Comparison of ENCODE assay signal across 23 cellular contexts in the genomic region with DNA sequence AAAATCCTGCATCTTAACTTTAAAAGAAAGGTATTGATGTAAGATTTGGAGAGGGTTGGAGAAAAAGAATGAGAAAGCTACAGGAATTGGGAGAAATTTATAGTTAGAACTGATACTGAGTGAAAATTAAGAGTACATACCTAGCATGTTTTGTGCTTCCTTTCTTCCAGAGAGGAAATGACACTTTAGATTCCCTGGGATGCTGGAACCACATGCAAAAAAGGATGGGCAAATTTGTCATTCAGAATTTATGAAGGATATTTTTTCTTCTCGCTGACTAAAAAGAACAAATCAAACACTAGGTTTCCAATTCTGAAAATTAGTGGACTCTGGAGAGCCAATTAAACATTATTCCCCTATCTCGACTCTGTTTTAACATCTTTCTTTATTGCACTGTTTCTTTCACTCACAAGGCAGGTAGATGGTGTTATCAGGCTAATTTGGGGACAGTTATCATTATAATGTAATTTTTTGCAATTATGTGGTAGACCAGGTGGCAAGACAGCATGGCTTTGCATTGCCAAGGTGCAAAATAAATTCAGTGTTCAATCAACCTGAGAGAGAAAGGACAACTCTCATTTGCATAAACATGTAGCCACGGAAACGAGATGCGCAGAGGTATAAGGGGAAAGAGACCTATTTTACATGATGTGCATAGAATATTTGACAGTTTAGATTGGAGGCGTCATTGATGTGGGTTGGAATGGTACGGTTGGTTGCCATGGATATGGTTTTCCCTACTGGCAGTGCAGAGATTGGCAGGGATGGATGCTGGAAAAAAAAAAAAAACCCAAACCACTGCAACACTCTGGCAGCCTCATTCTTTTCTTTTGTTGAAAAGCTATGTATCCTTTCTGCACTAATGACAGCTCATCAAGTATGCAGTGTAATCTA.
"Had no signal": no experiment of that assay in that cellular context is flagged by ENCODE, and none has a peak within 500 bp of the region (broad histone marks: within the 10 kb centered on the region; RNA-seq: fewer than 3 reads in every experiment).

No MANE protein-coding gene starts in this region.

- H3K9me3 ChIP-seq: gastrocnemius medialis, heart left ventricle, left lung, right atrium auricular region, vagina had no signal

- ATAC-seq: activated T-helper 17 cell treated with anti-CD3 and anti-CD28 coated beads, Interleukin-2, amount 50 U/mL, for 72 hours; esophagus mucosa; gastrocnemius medialis; heart left ventricle; left lung; stimulated activated naive CD8-positive, alpha-beta T cell treated with anti-CD3 and anti-CD28 coated beads, Interleukin-15, amount 100 ng/mL, for 72 hours; WTC11 had no signal

- H3K27ac ChIP-seq: brain microvascular endothelial cell, gastrocnemius medialis, heart left ventricle, left lung, right atrium auricular region, vagina had no signal

- DNase-seq: activated CD4-positive, alpha-beta memory T cell treated with anti-CD3 and anti-CD28 coated beads for 36 hours; activated CD4-positive, alpha-beta T cell treated with anti-CD3 and anti-CD28 coated beads for 4 hours; activated naive CD4-positive, alpha-beta T cell; activated naive CD8-positive, alpha-beta T cell treated with anti-CD3 and anti-CD28 coated beads, Interleukin-2, amount 10 ng/mL, durations not matched to agents 7 days and 5 days; activated T-cell treated with anti-CD3 and anti-CD28 coated beads, Interleukin-2, amount 50 U/mL, for 1 hour; brain microvascular endothelial cell; cortex of kidney; effector CD4-positive, alpha-beta T cell; gastrocnemius medialis; heart left ventricle; left lung; mammary epithelial cell; stimulated activated CD4-positive, alpha-beta T cell treated with anti-CD3 and anti-CD28 coated beads, Interleukin-2, amount 100 ng/mL, for 48 hours; stimulated activated naive CD8-positive, alpha-beta T cell treated with anti-CD3 and anti-CD28 coated beads, Interleukin-15, amount 100 ng/mL, for 72 hours; trophoblast cell had no signal

- H3K27ac Mint-ChIP-seq: activated CD4-positive, alpha-beta memory T cell treated with anti-CD3 and anti-CD28 coated beads for 36 hours; activated naive CD8-positive, alpha-beta T cell treated with anti-CD3 and anti-CD28 coated beads, Interleukin-2, amount 10 ng/mL, durations not matched to agents 7 days and 5 days; activated T-helper 17 cell treated with anti-CD3 and anti-CD28 coated beads, Interleukin-2, amount 50 U/mL, for 72 hours; progenitor cell of endocrine pancreas; stimulated activated naive CD8-positive, alpha-beta T cell treated with anti-CD3 and anti-CD28 coated beads, Interleukin-15, amount 100 ng/mL, for 72 hours; WTC11 had no signal

- H3K9me3 Mint-ChIP-seq: activated CD4-positive, alpha-beta memory T cell treated with anti-CD3 and anti-CD28 coated beads for 36 hours; activated naive CD8-positive, alpha-beta T cell treated with anti-CD3 and anti-CD28 coated beads, Interleukin-2, amount 10 ng/mL, durations not matched to agents 7 days and 5 days; activated T-helper 17 cell treated with anti-CD3 and anti-CD28 coated beads, Interleukin-2, amount 50 U/mL, for 72 hours; central memory CD8-positive, alpha-beta T cell; neural crest cell; stimulated activated naive CD8-positive, alpha-beta T cell treated with anti-CD3 and anti-CD28 coated beads, Interleukin-15, amount 100 ng/mL, for 72 hours; WTC11 had no signal

- H3K27me3 Mint-ChIP-seq: activated CD4-positive, alpha-beta memory T cell treated with anti-CD3 and anti-CD28 coated beads for 36 hours; activated naive CD8-positive, alpha-beta T cell treated with anti-CD3 and anti-CD28 coated beads, Interleukin-2, amount 10 ng/mL, durations not matched to agents 7 days and 5 days; central memory CD8-positive, alpha-beta T cell; progenitor cell of endocrine pancreas; stimulated activated naive CD8-positive, alpha-beta T cell treated with anti-CD3 and anti-CD28 coated beads, Interleukin-15, amount 100 ng/mL, for 72 hours had no signal

- H3K4me1 Mint-ChIP-seq: activated naive CD8-positive, alpha-beta T cell treated with anti-CD3 and anti-CD28 coated beads, Interleukin-2, amount 10 ng/mL, durations not matched to agents 7 days and 5 days; activated T-helper 17 cell treated with anti-CD3 and anti-CD28 coated beads, Interleukin-2, amount 50 U/mL, for 72 hours; central memory CD8-positive, alpha-beta T cell; stimulated activated naive CD8-positive, alpha-beta T cell treated with anti-CD3 and anti-CD28 coated beads, Interleukin-15, amount 100 ng/mL, for 72 hours had no signal

- H3K4me3 Mint-ChIP-seq: activated CD4-positive, alpha-beta memory T cell treated with anti-CD3 and anti-CD28 coated beads for 36 hours; activated naive CD8-positive, alpha-beta T cell treated with anti-CD3 and anti-CD28 coated beads, Interleukin-2, amount 10 ng/mL, durations not matched to agents 7 days and 5 days; activated T-helper 17 cell treated with anti-CD3 and anti-CD28 coated beads, Interleukin-2, amount 50 U/mL, for 72 hours; central memory CD8-positive, alpha-beta T cell; neural crest cell; stimulated activated naive CD8-positive, alpha-beta T cell treated with anti-CD3 and anti-CD28 coated beads, Interleukin-15, amount 100 ng/mL, for 72 hours; WTC11 had no signal

- H3K27me3 ChIP-seq: brain microvascular endothelial cell, gastrocnemius medialis, heart left ventricle, left lung, right atrium auricular region, vagina had no signal

- H3K36me3 ChIP-seq: brain microvascular endothelial cell, gastrocnemius medialis, heart left ventricle, left lung, right atrium auricular region, vagina had no signal

- H3K36me3 Mint-ChIP-seq: activated CD4-positive, alpha-beta memory T cell treated with anti-CD3 and anti-CD28 coated beads for 36 hours; activated naive CD8-positive, alpha-beta T cell treated with anti-CD3 and anti-CD28 coated beads, Interleukin-2, amount 10 ng/mL, durations not matched to agents 7 days and 5 days; WTC11 had no signal

- H3K4me3 ChIP-seq: gastrocnemius medialis, heart left ventricle, left lung, right atrium auricular region, vagina had no signal
